ENCODE assay signal across 8 cellular contexts in genomic region chr16:1678500-1679098, GRCh38. TPM values are rescaled to one million over a fixed set of nuclear protein-coding genes. Genes with fewer than 3 reads are reported as not detected.
DNase-seq lines count a peak whose midpoint lies in the region; ATAC-seq and TF ChIP-seq lines count a peak whose summit lies in the region.

No MANE protein-coding gene starts in this region.

- H3K27ac ChIP-seq in VCaP (peak overlapping the region; percentile 87), right lobe of liver (peak overlapping the region in 1 of 3 donors; percentile 40)

- H3K4me3 Mint-ChIP-seq in central memory CD8-positive, alpha-beta T cell: peak overlapping the region; percentile 84

- peaks cover 0 to 8% (median 3%) of the 10 kb centered on the region in 4 donors for H3K4me1 ChIP-seq in right lobe of liver

- peaks cover 0 to 19% (median 0%) of the 10 kb centered on the region in 4 donors for H3K36me3 ChIP-seq in right lobe of liver

- H3K27me3 ChIP-seq in right lobe of liver: no peaks in the 10 kb centered on the region

- DNase-seq in NCI-H1105 treated with DMSO at 0.1 percent for 48 hours (lab: John Stamatoyannopoulos, UW) (peak; percentile 3), NCI-H1105 (lab: John Stamatoyannopoulos, UW) (no peak), HT-29 (ENCODE audit: low spot score) (peak; percentile 61), right lobe of liver (peak; percentile 66 to 74 (median 70))
- no peak for DNase-seq in central memory CD8-positive, alpha-beta T cell (ENCODE audit: low spot score in 2 of 2)
- peak; percentile 26 to 35 for DNase-seq in stimulated activated CD4-positive, alpha-beta T cell treated with anti-CD3 and anti-CD28 coated beads, Interleukin-4, amount 100 ng/mL, for 48 hours (ENCODE audit: low read depth in 2 of 2)

- TF ChIP-seq CTCF in VCaP (conservative IDR thresholded peaks at IDR 0.05) (no peak), right lobe of liver (IDR thresholded peaks at IDR 0.05) (no peak)

- intact Hi-C loops in right lobe of liver (cut with DNase I): no loop called here

- peak; percentile 2 for TF ChIP-seq POLR2A in right lobe of liver (IDR thresholded peaks at IDR 0.05)

- ATAC-seq in central memory CD8-positive, alpha-beta T cell (replicated peaks; ENCODE audit: extremely low read depth, poor library complexity, severe bottlenecking): peak; percentile 31
- peak; percentile 47 to 62 (median 52) for ATAC-seq in right lobe of liver
- ATAC-seq in HG03571 (IDR thresholded peaks at IDR 0.05; ENCODE audit: unreplicated experiment): no peak

- H3K9me3 ChIP-seq in right lobe of liver: no peaks in the 10 kb centered on the region

- WGBS in right lobe of liver (ENCODE audit: insufficient coverage, low coverage, low lambda C conversion rate, missing lambda C conversion rate): 2% methylated on average over 10 of the region's 45 CpGs

- H3K4me3 ChIP-seq in right lobe of liver: peak overlapping the region; percentile 73 to 84 (median 78)

- H3K9me3 Mint-ChIP-seq in central memory CD8-positive, alpha-beta T cell: no peaks in the 10 kb centered on the region

- peak overlapping the region; percentile 55 for H3K27ac Mint-ChIP-seq in central memory CD8-positive, alpha-beta T cell (ENCODE audit: low read depth)

- H3K36me3 Mint-ChIP-seq in central memory CD8-positive, alpha-beta T cell (ENCODE audit: insufficient read depth): peaks cover 6% of the 10 kb centered on the region

- H3K4me1 Mint-ChIP-seq in central memory CD8-positive, alpha-beta T cell: peaks cover 22% of the 10 kb centered on the region

- no peaks in the 10 kb centered on the region for H3K27me3 Mint-ChIP-seq in central memory CD8-positive, alpha-beta T cell

RNA-seq across cellular contexts. Expression of gene JPT2, which starts 0.5 kb away (rescaled TPM):
- total RNA-seq in HT-29 (2014; rRNA removed; shearing (Covaris generic)): 96.1 and 106 TPM in 2 replicates
- 10 to 100 TPM; 31.0 to 47.7 (median 38.7) TPM for total RNA-seq in right lobe of liver

RNA-seq across cellular contexts. Expression of gene MAPK8IP3, which starts 27.4 kb away (rescaled TPM):
- 91.6 and 120 TPM in 2 replicates for total RNA-seq in HT-29 (2014; rRNA removed; shearing (Covaris generic))
- total RNA-seq in right lobe of liver: 10 to 100 TPM in 5 of 6 experiments, 1 to 10 TPM in 1; 8.7 to 37.3 (median 23.0) TPM

Comparison
In these comparisons a context has a peak if more than half of its experiments do, and no peak if none do; other contexts are left out.
1. DNase-seq: peak in NCI-H1105 treated with DMSO at 0.1 percent for 48 hours (single experiment), HT-29 (single experiment), right lobe of liver (3 of 3) and stimulated activated CD4-positive, alpha-beta T cell treated with anti-CD3 and anti-CD28 coated beads, Interleukin-4, amount 100 ng/mL, for 48 hours (2 of 2); none in NCI-H1105 (single experiment) and central memory CD8-positive, alpha-beta T cell (0 of 2).